18 cellular contexts compared by ENCODE assay signal in genomic region chr22:35116817-35117216, GRCh38. TPM values are rescaled to one million over a fixed set of nuclear protein-coding genes. Genes with fewer than 3 reads are reported as not detected.
DNase-seq lines count a peak whose midpoint lies in the region; ATAC-seq, FAIRE-seq and TF ChIP-seq lines count a peak whose summit lies in the region.
"Had no signal": no experiment of that assay in that cellular context is flagged by ENCODE, and none has a peak within 500 bp of the region (broad histone marks: within the 10 kb centered on the region; RNA-seq: fewer than 3 reads in every experiment).

No MANE protein-coding gene starts in this region.

- POLR2A ChIA-PET in K562 (lab: Yijun Ruan, JAX): no interaction called here

- H3K9me1 ChIP-seq in K562 (ENCODE audit: control insufficient read depth, insufficient read depth, low read length): no peaks in the 10 kb centered on the region

- H3K4me1 ChIP-seq in DOHH2 (ENCODE audit: control insufficient read depth, low read length) (peaks cover 48% of the 10 kb centered on the region), K562 (replicated peaks in 1 of 2; ENCODE audit: control insufficient read depth in 2 of 2, insufficient read depth in 2 of 2, low read length in 2 of 2) (no peaks in the 10 kb centered on the region), mucosa of rectum (ENCODE audit: control insufficient read depth in 2 of 2, insufficient read depth in 2 of 2, low read length in 2 of 2) (peaks cover 31% of the 10 kb centered on the region in 2 donors), aorta (ENCODE audit: control insufficient read depth in 1 of 2, insufficient read depth in 2 of 2, low read length in 2 of 2) (no peaks in the 10 kb centered on the region)
- H3K4me1 ChIP-seq: A549 had no signal

- TF ChIP-seq EP300 in K562 (IDR thresholded peaks at IDR 0.05; ENCODE audit: low read length): no peak

- H3K9me3 ChIP-seq in DOHH2 (ENCODE audit: control insufficient read depth, insufficient read depth, low read length): no peaks in the 10 kb centered on the region
- no peaks in the 10 kb centered on the region for H3K9me3 ChIP-seq in K562 (replicated peaks; ENCODE audit: control insufficient read depth, insufficient read depth, low read depth, low read length)
- H3K9me3 ChIP-seq in mucosa of rectum (ENCODE audit: control insufficient read depth in 2 of 2, low read length in 2 of 2): no peaks in the 10 kb centered on the region
- no peaks in the 10 kb centered on the region for H3K9me3 ChIP-seq in aorta (ENCODE audit: control insufficient read depth, low read length)
- H3K9me3 ChIP-seq: A549 had no signal

- DNase-seq in H7: peak; percentile 48
- DNase-seq in K562 (ENCODE audit: extremely low read depth in 1 of 4, low spot score in 3 of 4): no peak
- DNase-seq in NCI-H1092 treated with DMSO at 0.1 percent for 48 hours (lab: John Stamatoyannopoulos, UW): no peak
- DNase-seq in aorta: no peak
- no peak for DNase-seq in occipital lobe (lab: John Stamatoyannopoulos, UW)
- DNase-seq: AML-193, NCI-H1092, NCI-H187, NCI-H446, Right ventricle myocardium superior had no signal

- no peak for FAIRE-seq in K562 (lab: Jason Lieb, UNC)
- FAIRE-seq: A549, G401.6 had no signal

- no peak overlapping the region for H3K9ac ChIP-seq in K562 (ENCODE audit: insufficient read depth in 1 of 2, low read depth in 2 of 2, low read length in 2 of 2)
- peak overlapping the region; percentile 47 for H3K9ac ChIP-seq in mucosa of rectum (ENCODE audit: low read depth in 1 of 2, low read length in 2 of 2)

- TF ChIP-seq CTCF in DOHH2 (IDR thresholded peaks at IDR 0.05; ENCODE audit: low read depth, low read length, poor library complexity, severe bottlenecking) (peak; percentile 30), K562 (IDR thresholded peaks at IDR 0.05 in 2 of 3, conservative IDR thresholded peaks at IDR 0.05 in 1 of 3; ENCODE audit: insufficient read depth in 2 of 3, low read depth in 1 of 3, low read length in 3 of 3) (peak in 1 of 3 experiments; percentile 16; a peak in 1 of 6 replicates)

- 91% methylated on average over 4 of the region's 9 CpGs for WGBS in K562 (ENCODE audit: insufficient coverage, low coverage, missing lambda C conversion rate)
- WGBS in aorta, 2 donors: 59 to 66% methylated on average over 9 of the region's 9 CpGs

- ATAC-seq in K562 (peak; percentile 50; the same call in 2 of the 3 replicates), aorta (ENCODE audit: low FRiP score) (no peak), HG02763 (IDR thresholded peaks at IDR 0.05; ENCODE audit: unreplicated experiment) (no peak)
- ATAC-seq: A549, Panc1, SK-N-SH treated with all-trans-retinoic acid at 6 μM for 48 hours had no signal

- TF ChIP-seq RAD21 in K562 (CRISPR knock-in tag; conservative IDR thresholded peaks at IDR 0.05 in 1 of 2, IDR thresholded peaks at IDR 0.05 in 1 of 2): no peak

- H2AFZ ChIP-seq in K562 (ENCODE audit: low read depth, low read length): no peak overlapping the region

- TF ChIP-seq POLR2A in K562 (conservative IDR thresholded peaks at IDR 0.05): no peak

- H3K27ac ChIP-seq in DOHH2 (ENCODE audit: low read depth, low read length): no peak overlapping the region
- H3K27ac ChIP-seq in K562 (ENCODE audit: extremely low read depth, low read depth, low read length): no peak overlapping the region
- peak overlapping the region; percentile 65 to 75 for H3K27ac ChIP-seq in mucosa of rectum (ENCODE audit: low read depth in 2 of 2, low read length in 2 of 2)
- no peak overlapping the region for H3K27ac ChIP-seq in aorta (ENCODE audit: low read depth in 1 of 2, low read length in 2 of 2)
- H3K27ac ChIP-seq: A549 had no signal

- H3K36me3 ChIP-seq in DOHH2 (ENCODE audit: control insufficient read depth, low read length) (no peaks in the 10 kb centered on the region), H7 (replicated peaks; ENCODE audit: control insufficient read depth, insufficient read depth, low read length) (no peaks in the 10 kb centered on the region), K562 (ENCODE audit: control insufficient read depth, insufficient read depth, low read length) (no peaks in the 10 kb centered on the region), mucosa of rectum (ENCODE audit: control insufficient read depth in 2 of 2, insufficient read depth in 2 of 2, low read length in 2 of 2) (no peaks in the 10 kb centered on the region), aorta (ENCODE audit: control insufficient read depth in 1 of 2, insufficient read depth in 2 of 2, low read length in 1 of 2) (no peaks in the 10 kb centered on the region)

- no peaks in the 10 kb centered on the region for H4K20me1 ChIP-seq in DOHH2 (ENCODE audit: control insufficient read depth, insufficient read depth, low read depth, low read length)
- no peaks in the 10 kb centered on the region for H4K20me1 ChIP-seq in K562 (replicated peaks; ENCODE audit: control insufficient read depth, insufficient read depth, low read length)

- intact Hi-C loops in K562 (cut with micrococcal nuclease): no loop called here
- intact Hi-C loops in aorta (cut with DNase I): no loop called here

- no peaks in the 10 kb centered on the region for H3K27me3 ChIP-seq in DOHH2 (ENCODE audit: control insufficient read depth, low read length)
- no peaks in the 10 kb centered on the region for H3K27me3 ChIP-seq in H7 (ENCODE audit: control insufficient read depth, insufficient read depth, low read length)
- H3K27me3 ChIP-seq in K562 (ENCODE audit: control insufficient read depth in 2 of 2, insufficient read depth in 2 of 2, low read length in 2 of 2): no peaks in the 10 kb centered on the region
- no peaks in the 10 kb centered on the region for H3K27me3 ChIP-seq in mucosa of rectum (ENCODE audit: control insufficient read depth in 2 of 2, insufficient read depth in 2 of 2, low read length in 2 of 2)
- no peaks in the 10 kb centered on the region for H3K27me3 ChIP-seq in aorta (ENCODE audit: control insufficient read depth in 1 of 2, insufficient read depth in 2 of 2, low read length in 1 of 2)

- no peak overlapping the region for H3K4me2 ChIP-seq in DOHH2 (ENCODE audit: low read length)
- no peak overlapping the region for H3K4me2 ChIP-seq in K562 (ENCODE audit: insufficient read depth, low read length)
- H3K4me2 ChIP-seq: A549 had no signal

- in situ Hi-C loops in K562 (cut with MboI): no loop called here

- no peak overlapping the region for H3K4me3 ChIP-seq in DOHH2 (ENCODE audit: low read length)
- no peak overlapping the region for H3K4me3 ChIP-seq in H7 (ENCODE audit: insufficient read depth, low read depth, low read length)
- no peak overlapping the region for H3K4me3 ChIP-seq in K562
- H3K4me3 ChIP-seq in mucosa of rectum (ENCODE audit: low read length in 2 of 2): peak overlapping the region; percentile 10 to 41
- H3K4me3 ChIP-seq in aorta (ENCODE audit: low read length in 2 of 2): no peak overlapping the region
- H3K4me3 ChIP-seq: A549 had no signal

- no TSS peak for BruUV-seq in K562 (replicated peaks; lab: Mats Ljungman, UMichigan)

- H3K79me2 ChIP-seq in DOHH2 (ENCODE audit: control insufficient read depth, low read length) (no peaks in the 10 kb centered on the region), K562 (ENCODE audit: control insufficient read depth, insufficient read depth, low read length) (no peaks in the 10 kb centered on the region)

- CTCF ChIA-PET in K562 (lab: Yijun Ruan, JAX; ENCODE audit: low intra/inter-chr PET ratio): no interaction called here

- H3K9me2 ChIP-seq in DOHH2 (replicated peaks; ENCODE audit: control insufficient read depth, low read length): no peaks in the 10 kb centered on the region

- no peaks in the 10 kb centered on the region for H3F3A ChIP-seq in DOHH2 (ENCODE audit: control insufficient read depth, insufficient read depth)

TF ChIP-seq in K562, 482 proteins besides CTCF, POLR2A, EP300 and RAD21 (continues in another document):
- TF ChIP-seq ZKSCAN8 (CRISPR knock-in tag; IDR thresholded peaks at IDR 0.05) (no peak), HDAC2 (IDR thresholded peaks at IDR 0.05) (no peak), NR1H2 (CRISPR knock-in tag; IDR thresholded peaks at IDR 0.05) (no peak), PATZ1 (CRISPR knock-in tag; IDR thresholded peaks at IDR 0.05; ENCODE audit: borderline replicate concordance) (no peak)

RNA-seq across cellular contexts. Expression of gene ISX, which starts 50.9 kb away (rescaled TPM):
- not detected in 2 replicates for total RNA-seq in H7 (2014; rRNA removed; shearing (Covaris generic))
- total RNA-seq in K562 (2011; cell fraction: chromatin; rRNA removed; ENCODE audit: low replicate concordance): 0.23 and 0.28 TPM in 2 replicates
- 0.39 and 0.50 TPM in 2 replicates for total RNA-seq in K562 (2011; cell fraction: nucleolus; rRNA removed)
- total RNA-seq in K562 (2011; cell fraction: nucleoplasm; rRNA removed): 0.23 and 0.51 TPM in 2 replicates
- total RNA-seq in K562 (2014; rRNA removed): 0.05 and 0.16 TPM in 2 replicates
- total RNA-seq in K562 (2014; rRNA removed; fragmentation: Illumina TruSeq; extraction: Trizol): 0.06 and 0.07 TPM in 2 replicates
- total RNA-seq in K562 (2015; rRNA removed; fragmentation: Illumina TruSeq; extraction: Trizol): 0.19 and 0.36 TPM in 2 replicates
- 0.07 and 0.18 TPM in 2 replicates for total RNA-seq in K562 (2021)
- 0.08 and 0.25 TPM in 2 replicates for polyA plus RNA-seq in K562 (2011; rRNA removed)
- 0.13 and 0.42 TPM in 2 replicates for polyA plus RNA-seq in K562 (2011; cell fraction: cytosol; rRNA removed)
- 0.04 and 0.18 TPM in 2 replicates for polyA plus RNA-seq in K562 (2011; cell fraction: nucleus; rRNA removed)
- 0.39 and 0.76 TPM in 2 replicates for polyA plus RNA-seq in K562 (2012)
- polyA plus RNA-seq in K562 (2014; fragmentation: Illumina TruSeq; extraction: Trizol): 0.09 TPM in 1 of 2 replicates, not detected in the other
- polyA plus RNA-seq in K562 (2014; fragmentation: Nextera tagmentation; extraction: Ambion mirVana): under 1 TPM; 0.03 to 0.06 TPM
- 0.11 and 0.12 TPM in 2 replicates for polyA plus RNA-seq in K562 (2014; rRNA removed)
- 0.15 and 0.28 TPM in 2 replicates for polyA minus RNA-seq in K562 (2011; rRNA and poly(A)+ RNA removed)
- 0.38 TPM in 1 of 2 replicates, not detected in the other for polyA minus RNA-seq in K562 (2011; cell fraction: cytosol; rRNA and poly(A)+ RNA removed)
- 0.22 and 0.27 TPM in 2 replicates for polyA minus RNA-seq in K562 (2011; cell fraction: nucleus; rRNA and poly(A)+ RNA removed)
- total RNA-seq in aorta: not detected
- polyA plus RNA-seq in aorta: 1 to 10 TPM in 1 of 2 donors, under 1 TPM in 1; 0.13 to 6.8 TPM
- not detected for total RNA-seq in occipital lobe
- total RNA-seq: HT1080, Right ventricle myocardium superior had no signal
- polyA plus RNA-seq: A549 had no signal

Comparison
In these comparisons a context has a peak if more than half of its experiments do, and no peak if none do; other contexts are left out.
1. H3K27ac ChIP-seq: peak in mucosa of rectum (2 of 2); none in DOHH2 (single experiment), K562 (single experiment) and aorta (0 of 2).
2. H3K4me3 ChIP-seq: peak in mucosa of rectum (2 of 2); none in DOHH2 (single experiment), H7 (single experiment), K562 (single experiment) and aorta (0 of 2).
3. H3K9ac ChIP-seq: peak in mucosa of rectum (2 of 2); none in K562 (0 of 2).